In genomic region chr5:154690488-154690887, GRCh38 we compare ENCODE assay signal across 23 cellular contexts.
A peak's percentile ranks its signal among the peaks of the same experiment; 100 is the strongest.
DNase-seq lines count a peak whose midpoint lies in the region; ATAC-seq, FAIRE-seq and TF ChIP-seq lines count a peak whose summit lies in the region.
"Had no signal": no experiment of that assay in that cellular context is flagged by ENCODE, and none has a peak within 500 bp of the region (broad histone marks: within the 10 kb centered on the region; RNA-seq: fewer than 3 reads in every experiment).

No MANE protein-coding gene starts in this region.

- H3K4ac ChIP-seq in H1 (replicated peaks; ENCODE audit: insufficient read length, low read depth, low read length) (no peak overlapping the region), neuronal stem cell (ENCODE audit: low read length) (no peak overlapping the region)

- no peaks in the 10 kb centered on the region for H4K20me1 ChIP-seq in H1 (replicated peaks in 1 of 2; ENCODE audit: control insufficient read depth in 1 of 2, insufficient read depth in 2 of 2, low read length in 2 of 2)
- H4K20me1 ChIP-seq: BLaER1 had no signal

- no peak for FAIRE-seq in H1 (lab: Jason Lieb, UNC)
- FAIRE-seq: A204.1, D721Med, GM18507, HTR-8/SVneo had no signal

- CTCF ChIA-PET in Calu3 (lab: Charles Lee) (no interaction called here), H1 (lab: Charles Lee; ENCODE audit: partially characterized antibody) (interaction anchor here (0.9 to 5.8 kb wide), 3 partner anchors 22 to 159 kb away, joined by 3 to 27 read pairs (median 3); partner anchors contain the start of gene FAXDC2)

- H4K5ac ChIP-seq in H1 (ENCODE audit: insufficient read length, low read depth, low read length) = peak overlapping the region; percentile 47

- H4K91ac ChIP-seq in H1 (replicated peaks; ENCODE audit: insufficient read length, low read length) = peak overlapping the region; percentile 25
- no peak overlapping the region for H4K91ac ChIP-seq in neuronal stem cell (ENCODE audit: low read depth, low read length, poor library complexity)

- H3K9ac ChIP-seq in H1 (replicated peaks in 1 of 4; ENCODE audit: extremely low read depth in 1 of 4, low read depth in 3 of 4, low read length in 3 of 4) = no peak overlapping the region
- no peak overlapping the region for H3K9ac ChIP-seq in neuronal stem cell (ENCODE audit: low read depth, low read length, poor library complexity)
- H3K9ac ChIP-seq: BLaER1 had no signal

- H3K79me1 ChIP-seq in H1 (ENCODE audit: low read depth, low read length) (no peaks in the 10 kb centered on the region), neuronal stem cell (ENCODE audit: low read depth, low read length) (peaks cover 3% of the 10 kb centered on the region)

- ATAC-seq in GM18868 (IDR thresholded peaks at IDR 0.05; ENCODE audit: unreplicated experiment) = no peak
- no peak for ATAC-seq in HG03469 (IDR thresholded peaks at IDR 0.05; ENCODE audit: unreplicated experiment)
- ATAC-seq: HCT116 had no signal

- H2BK120ac ChIP-seq in H1 (replicated peaks; ENCODE audit: low read depth, low read length) (no peak overlapping the region), neuronal stem cell (ENCODE audit: low read depth, low read length) (no peak overlapping the region)

- no peak for TF ChIP-seq CTCF in Calu3 (IDR thresholded peaks at IDR 0.05; ENCODE audit: unreplicated experiment)
- TF ChIP-seq CTCF in H1 (IDR thresholded peaks at IDR 0.05; ENCODE audit: control extremely low read depth in 1 of 3, insufficient read depth in 1 of 3, low read depth in 1 of 3, low read length in 3 of 3) = no peak
- no peak for TF ChIP-seq CTCF in breast epithelium (IDR thresholded peaks at IDR 0.05)

- peak overlapping the region; percentile 52; the same call in 1 of the 2 replicates for H2BK5ac ChIP-seq in H1 (ENCODE audit: low read depth, low read length)
- no peak overlapping the region for H2BK5ac ChIP-seq in neuronal stem cell (ENCODE audit: low read length)

- no peaks in the 10 kb centered on the region for H3K27me3 ChIP-seq in H7 (ENCODE audit: control insufficient read depth, insufficient read depth, low read length)
- H3K27me3 ChIP-seq in H1 (replicated peaks in 1 of 4; ENCODE audit: control insufficient read depth in 3 of 4, extremely low read depth in 1 of 4, insufficient read depth in 3 of 4, low read length in 3 of 4) = no peaks in the 10 kb centered on the region
- H3K27me3 ChIP-seq in neuronal stem cell (ENCODE audit: control insufficient read depth in 3 of 3, insufficient read depth in 3 of 3, low read depth in 1 of 3, low read length in 3 of 3) = no peaks in the 10 kb centered on the region
- H3K27me3 ChIP-seq in breast epithelium = no peaks in the 10 kb centered on the region
- H3K27me3 ChIP-seq: BLaER1, SJSA1 had no signal

- H3K27me3 Mint-ChIP-seq in Calu3 (ENCODE audit: unreplicated experiment) = no peaks in the 10 kb centered on the region
- H3K27me3 Mint-ChIP-seq: CD4-positive, CD25-positive, alpha-beta regulatory T cell had no signal

- H3K4me2 ChIP-seq in H1 (ENCODE audit: insufficient read depth in 1 of 2, low read depth in 2 of 2, low read length in 2 of 2) = no peak overlapping the region
- no peak overlapping the region for H3K4me2 ChIP-seq in neuronal stem cell (ENCODE audit: insufficient read depth, low read length, poor library complexity, severe bottlenecking)
- H3K4me2 ChIP-seq: BLaER1 had no signal

- no peaks in the 10 kb centered on the region for H3K9me3 Mint-ChIP-seq in Calu3 (ENCODE audit: low read depth, unreplicated experiment)
- H3K9me3 Mint-ChIP-seq: CD4-positive, CD25-positive, alpha-beta regulatory T cell had no signal

- TF ChIP-seq RAD21 in H1 (IDR thresholded peaks at IDR 0.05 in 1 of 2, conservative IDR thresholded peaks at IDR 0.05 in 1 of 2; ENCODE audit: low read depth in 2 of 2, low read length in 2 of 2) = no peak

- H3K23ac ChIP-seq in H1 (ENCODE audit: insufficient read length) (no peak overlapping the region), neuronal stem cell (ENCODE audit: low read depth, low read length, poor library complexity) (peak overlapping the region; percentile 67)

- 96% methylated on average over 18 of the region's 28 CpGs; no CpG with 5 or more reads in 1 of the 2 experiments for WGBS in H1 (ENCODE audit: extremely low coverage in 1 of 2, insufficient coverage in 1 of 2, insufficient read length in 1 of 2, insufficient replicate concordance in 2 of 2, low coverage in 1 of 2, low lambda C conversion rate in 2 of 2, missing lambda C conversion rate in 1 of 2), 2 experiments
- no CpG with 5 or more reads among the region's 28 CpGs for WGBS in neuronal stem cell (ENCODE audit: extremely low coverage in 2 of 2, insufficient read length in 2 of 2, insufficient replicate concordance in 1 of 2), 2 donors

- peak overlapping the region; percentile 69 for H3K4me3 Mint-ChIP-seq in Calu3 (ENCODE audit: low read depth, unreplicated experiment)
- H3K4me3 Mint-ChIP-seq: CD4-positive, CD25-positive, alpha-beta regulatory T cell had no signal

- 0 out of 2 replicates have a peak overlapping the region, but pooled peaks have one; percentile 4 for H2BK12ac ChIP-seq in H1 (ENCODE audit: low read depth, low read length)
- H2BK12ac ChIP-seq in neuronal stem cell (ENCODE audit: low read length) = peak overlapping the region; percentile 78

- POLR2A ChIA-PET in H1 (lab: Charles Lee; ENCODE audit: partially characterized antibody) = interaction anchor here (0.6 to 3.4 kb wide), 4 partner anchors 22 to 67 kb away, joined by 3 to 11 read pairs (median 5); no protein-coding TSS in a partner anchor

- BruUV-seq in Calu3 (replicated peaks; lab: Mats Ljungman, UMichigan) = no TSS peak

- H3K4me1 Mint-ChIP-seq in Calu3 (ENCODE audit: low read depth, unreplicated experiment) = peaks cover 11% of the 10 kb centered on the region
- H3K4me1 Mint-ChIP-seq: CD4-positive, CD25-positive, alpha-beta regulatory T cell had no signal

- H2AK5ac ChIP-seq in H1 (ENCODE audit: low read depth, low read length) (peak overlapping the region; percentile 72; the same call in 1 of the 2 replicates), neuronal stem cell (ENCODE audit: low read depth, low read length) (peak overlapping the region; percentile 83)

- H2BK20ac ChIP-seq in H1 (ENCODE audit: low read length) = no peak overlapping the region; the same call in 1 of the 2 replicates

- peaks cover 0 to 19% of the 10 kb centered on the region in 2 experiments; a peak in 2 of 4 replicates for H3K79me2 ChIP-seq in H1 (ENCODE audit: control insufficient read depth in 1 of 2, insufficient read depth in 2 of 2, low read length in 2 of 2)

- H3K4me1 ChIP-seq in H1 (replicated peaks in 1 of 4; ENCODE audit: control insufficient read depth in 3 of 4, insufficient read depth in 4 of 4, low read length in 3 of 4) (peaks cover 7 to 14% (median 10%) of the 10 kb centered on the region in 4 experiments; a peak in 6 of 7 replicates), neuronal stem cell (ENCODE audit: control insufficient read depth in 2 of 2, insufficient read depth in 1 of 2, low read depth in 1 of 2, low read length in 2 of 2) (peaks cover 0 to 3% of the 10 kb centered on the region in 2 donors), breast epithelium (no peaks in the 10 kb centered on the region)
- H3K4me1 ChIP-seq: BLaER1, SJSA1 had no signal

- H3K4me3 ChIP-seq in H7 (ENCODE audit: insufficient read depth, low read depth, low read length) (no peak overlapping the region), H1 (ENCODE audit: extremely low read depth in 1 of 4, insufficient read depth in 2 of 4, low read depth in 3 of 4, low read length in 4 of 4) (no peak overlapping the region), neuronal stem cell (ENCODE audit: low read length in 2 of 2) (no peak overlapping the region), breast epithelium (no peak overlapping the region)
- H3K4me3 ChIP-seq: BLaER1, SJSA1 had no signal

- H3K27ac ChIP-seq in H1 (ENCODE audit: low read depth, low read length) = no peak overlapping the region
- H3K27ac ChIP-seq in neuronal stem cell (replicated peaks; ENCODE audit: low read length) = no peak overlapping the region
- H3K27ac ChIP-seq in caudate nucleus (ENCODE audit: low read depth, low read length) = no peak overlapping the region
- H3K27ac ChIP-seq in breast epithelium = no peak overlapping the region
- H3K27ac ChIP-seq: BLaER1, SJSA1 had no signal

- H3K23me2 ChIP-seq in H1 (ENCODE audit: low read depth, low read length) = peaks cover 2% of the 10 kb centered on the region; the same call in 1 of the 2 replicates

- no peak for DNase-seq in Calu3
- peak; percentile 66 for DNase-seq in H7
- DNase-seq in H1 (ENCODE audit: low read depth in 1 of 2, low spot score in 2 of 2) = no peak
- DNase-seq in neuronal stem cell (ENCODE audit: low spot score) = no peak
- no peak for DNase-seq in caudate nucleus (lab: John Stamatoyannopoulos, UW)
- DNase-seq in breast epithelium (ENCODE audit: low spot score in 2 of 2) = no peak
- DNase-seq: CD4-positive, CD25-positive, alpha-beta regulatory T cell; KG1; MM.1S; NCI-H2029; NCI-H446; NCI-H524 treated with DMSO at 0.1 percent for 48 hours; NCI-H774; Right ventricle myocardium superior had no signal

- no peak overlapping the region for H3K27ac Mint-ChIP-seq in Calu3 (ENCODE audit: unreplicated experiment)
- H3K27ac Mint-ChIP-seq: CD4-positive, CD25-positive, alpha-beta regulatory T cell had no signal

- intact Hi-C loops in Calu3 (cut with micrococcal nuclease; ENCODE audit: unreplicated experiment) = no loop called here
- intact Hi-C loops in breast epithelium (cut with DNase I; ENCODE audit: low total_unique reads) = no loop called here

- no peak overlapping the region for H3K14ac ChIP-seq in H1 (ENCODE audit: insufficient read length)
- no peak overlapping the region for H3K14ac ChIP-seq in neuronal stem cell (ENCODE audit: low read length)

- H4K8ac ChIP-seq in H1 (ENCODE audit: extremely low read depth, insufficient read depth, low read length) (no peak overlapping the region), neuronal stem cell (ENCODE audit: low read depth, low read length) (peak overlapping the region; percentile 45)

- H3K36me3 Mint-ChIP-seq in Calu3 (ENCODE audit: insufficient read depth, unreplicated experiment) = no peaks in the 10 kb centered on the region
- H3K36me3 Mint-ChIP-seq: CD4-positive, CD25-positive, alpha-beta regulatory T cell had no signal

- TF ChIP-seq POLR2A in H1 (IDR thresholded peaks at IDR 0.05; ENCODE audit: control extremely low read depth in 1 of 2, low read depth in 2 of 2, low read length in 2 of 2) (no peak), breast epithelium (IDR thresholded peaks at IDR 0.05) (no peak)

- H3K9me3 ChIP-seq in H1 (ENCODE audit: insufficient read depth in 2 of 2, low read depth in 1 of 2, low read length in 1 of 2) (peaks cover 3 to 9% of the 10 kb centered on the region in 2 experiments; a peak in 3 of 4 replicates), neuronal stem cell (replicated peaks in 1 of 2; ENCODE audit: control insufficient read depth in 2 of 2, insufficient read depth in 1 of 2, low read depth in 1 of 2, low read length in 2 of 2) (peaks cover 0 to 11% of the 10 kb centered on the region in 2 donors), breast epithelium (no peaks in the 10 kb centered on the region)

- H3K56ac ChIP-seq in H1 (replicated peaks; ENCODE audit: insufficient read length, low read depth, low read length) = no peak overlapping the region

- H2BK15ac ChIP-seq in H1 (ENCODE audit: low read length) = 0 out of 2 replicates have a peak overlapping the region, but pooled peaks have one; percentile 61
- H2BK15ac ChIP-seq in neuronal stem cell (ENCODE audit: low read length) = no peak overlapping the region

- H3K36me3 ChIP-seq in H7 (replicated peaks; ENCODE audit: control insufficient read depth, insufficient read depth, low read length) = no peaks in the 10 kb centered on the region
- no peaks in the 10 kb centered on the region; a peak in 1 of 8 replicates for H3K36me3 ChIP-seq in H1 (ENCODE audit: control insufficient read depth in 2 of 4, insufficient read depth in 4 of 4, low read length in 3 of 4)
- H3K36me3 ChIP-seq in neuronal stem cell (replicated peaks in 1 of 2; ENCODE audit: control insufficient read depth in 2 of 2, insufficient read depth in 2 of 2, low read length in 2 of 2) = no peaks in the 10 kb centered on the region
- no peaks in the 10 kb centered on the region for H3K36me3 ChIP-seq in breast epithelium
- H3K36me3 ChIP-seq: BLaER1, SJSA1 had no signal

- no peak overlapping the region for H2AFZ ChIP-seq in H1 (ENCODE audit: low read length)
- no peak overlapping the region for H2AFZ ChIP-seq in neuronal stem cell (ENCODE audit: low read length)

- H3K18ac ChIP-seq in H1 (ENCODE audit: extremely low read depth, low read length) = no peak overlapping the region
- H3K18ac ChIP-seq in neuronal stem cell (ENCODE audit: low read length) = peak overlapping the region; percentile 35

- no peak for TF ChIP-seq EP300 in H1 (IDR thresholded peaks at IDR 0.05; ENCODE audit: borderline replicate concordance in 1 of 2, low read depth in 2 of 2, low read length in 2 of 2)
